ENCODE assay signal across 15 cellular contexts in genomic region chr3:34203386-34203785, GRCh38.
DNase-seq lines count a peak whose midpoint lies in the region; ATAC-seq and TF ChIP-seq lines count a peak whose summit lies in the region.
"Had no signal": no experiment of that assay in that cellular context is flagged by ENCODE, and none has a peak within 500 bp of the region (broad histone marks: within the 10 kb centered on the region; RNA-seq: fewer than 3 reads in every experiment).

No MANE protein-coding gene starts in this region.

- TF ChIP-seq CTCF in DND-41 (IDR thresholded peaks at IDR 0.05; ENCODE audit: borderline replicate concordance, extremely low read depth, low read length, poor library complexity, severe bottlenecking), result no peak
- TF ChIP-seq CTCF in WERI-Rb-1 (IDR thresholded peaks at IDR 0.05; ENCODE audit: low read depth, low read length), result no peak

- H3K27me3 ChIP-seq in DND-41 (ENCODE audit: insufficient read depth, low read length, poor library complexity), result no peaks in the 10 kb centered on the region
- H3K27me3 ChIP-seq in WERI-Rb-1 (ENCODE audit: insufficient read depth, low read depth, severe bottlenecking), result no peaks in the 10 kb centered on the region
- H3K27me3 ChIP-seq in aorta (ENCODE audit: control insufficient read depth in 1 of 2, insufficient read depth in 2 of 2, low read length in 1 of 2), result no peaks in the 10 kb centered on the region

- peaks cover 30% of the 10 kb centered on the region for H3K4me1 ChIP-seq in DND-41 (ENCODE audit: insufficient read depth, low read length)
- H3K4me1 ChIP-seq in aorta (ENCODE audit: control insufficient read depth in 1 of 2, insufficient read depth in 2 of 2, low read length in 2 of 2), result peaks cover under 1 to 1% of the 10 kb centered on the region in 2 donors

- ATAC-seq in DND-41 (ENCODE audit: insufficient read depth, low read depth) (no peak), naive B cell (ENCODE audit: low read depth in 2 of 2) (no peak), aorta (ENCODE audit: low FRiP score) (no peak)
- ATAC-seq: GM23338, HCT116, Right ventricle myocardium inferior had no signal

- H3K4me2 ChIP-seq in DND-41 (ENCODE audit: insufficient read depth, low read length), result no peak overlapping the region
- H3K4me2 ChIP-seq: GM23338 had no signal

- no peaks in the 10 kb centered on the region for H3K36me3 ChIP-seq in DND-41 (ENCODE audit: insufficient read depth, low read length)
- no peaks in the 10 kb centered on the region for H3K36me3 ChIP-seq in WERI-Rb-1
- H3K36me3 ChIP-seq in aorta (ENCODE audit: control insufficient read depth in 1 of 2, insufficient read depth in 2 of 2, low read length in 1 of 2), result no peaks in the 10 kb centered on the region

- no peak for DNase-seq in DND-41
- DNase-seq in WERI-Rb-1, result peak; percentile 15
- no peak for DNase-seq in naive B cell
- no peak for DNase-seq in aorta
- no peak for DNase-seq in activated T-cell treated with anti-CD3 and anti-CD28 coated beads for 4 hours
- DNase-seq in kidney tubule cell (ENCODE audit: low spot score), result no peak
- no peak for DNase-seq in activated gamma-delta T cell (lab: John Stamatoyannopoulos, UW)
- DNase-seq: ACHN, DMS153, GF-D8, NCI-H1105 had no signal

- peaks cover 53 to 63% (median 54%) of the 10 kb centered on the region in 3 donors for H3K4me1 Mint-ChIP-seq in naive B cell
- H3K4me1 Mint-ChIP-seq: GM23338 had no signal

- peak overlapping the region; percentile 13; the same call in 1 of the 2 replicates for H2AFZ ChIP-seq in DND-41 (ENCODE audit: low read depth, low read length)
- H2AFZ ChIP-seq: GM23338 had no signal

- intact Hi-C loops in aorta (cut with DNase I), result no loop called here

- no peaks in the 10 kb centered on the region for H4K20me1 ChIP-seq in DND-41 (ENCODE audit: insufficient read depth, low read length)

- H3K4me3 Mint-ChIP-seq in naive B cell, result peak overlapping the region; percentile 6 to 73 (median 26)
- H3K4me3 Mint-ChIP-seq: CD14-positive monocyte, GM23338 had no signal

- H3K9ac ChIP-seq in DND-41 (ENCODE audit: low read depth, low read length), result no peak overlapping the region

- no peak overlapping the region for H3K4me3 ChIP-seq in DND-41 (ENCODE audit: low read depth in 1 of 2, low read length in 2 of 2)
- H3K4me3 ChIP-seq in WERI-Rb-1 (ENCODE audit: low read depth, low read length), result no peak overlapping the region
- H3K4me3 ChIP-seq in aorta (ENCODE audit: low read length in 2 of 2), result no peak overlapping the region
- H3K4me3 ChIP-seq: GM23338 had no signal

- peaks cover 4 to 22% (median 12%) of the 10 kb centered on the region in 7 donors for H3K9me3 Mint-ChIP-seq in naive B cell
- H3K9me3 Mint-ChIP-seq: GM23338 had no signal

- H3K9me3 ChIP-seq in DND-41 (ENCODE audit: insufficient read depth, low read length, severe bottlenecking) (no peaks in the 10 kb centered on the region), WERI-Rb-1 (ENCODE audit: severe bottlenecking) (peaks cover 2% of the 10 kb centered on the region), aorta (ENCODE audit: control insufficient read depth, low read length) (no peaks in the 10 kb centered on the region)

- H3K27ac Mint-ChIP-seq in naive B cell, result peak overlapping the region in 5 of 6 donors; percentile 1 to 94 (median 92)
- H3K27ac Mint-ChIP-seq: CD14-positive monocyte, GM23338 had no signal

- no peaks in the 10 kb centered on the region for H3K79me2 ChIP-seq in DND-41 (ENCODE audit: insufficient read depth, low read length)

- H3K27me3 Mint-ChIP-seq in naive B cell, result no peaks in the 10 kb centered on the region

- WGBS in aorta, 2 donors, result 53 to 60% methylated on average over 4 of the region's 4 CpGs

- H3K36me3 Mint-ChIP-seq in naive B cell, result peaks cover 0 to 8% of the 10 kb centered on the region in 2 donors
- H3K36me3 Mint-ChIP-seq: CD14-positive monocyte had no signal

- no peak overlapping the region for H3K27ac ChIP-seq in DND-41 (ENCODE audit: low read length)
- peak overlapping the region; percentile 38; the same call in 1 of the 2 replicates for H3K27ac ChIP-seq in WERI-Rb-1
- H3K27ac ChIP-seq in aorta (ENCODE audit: low read depth in 1 of 2, low read length in 2 of 2), result peak overlapping the region; percentile 22 to 54
